In the genomic region with DNA sequence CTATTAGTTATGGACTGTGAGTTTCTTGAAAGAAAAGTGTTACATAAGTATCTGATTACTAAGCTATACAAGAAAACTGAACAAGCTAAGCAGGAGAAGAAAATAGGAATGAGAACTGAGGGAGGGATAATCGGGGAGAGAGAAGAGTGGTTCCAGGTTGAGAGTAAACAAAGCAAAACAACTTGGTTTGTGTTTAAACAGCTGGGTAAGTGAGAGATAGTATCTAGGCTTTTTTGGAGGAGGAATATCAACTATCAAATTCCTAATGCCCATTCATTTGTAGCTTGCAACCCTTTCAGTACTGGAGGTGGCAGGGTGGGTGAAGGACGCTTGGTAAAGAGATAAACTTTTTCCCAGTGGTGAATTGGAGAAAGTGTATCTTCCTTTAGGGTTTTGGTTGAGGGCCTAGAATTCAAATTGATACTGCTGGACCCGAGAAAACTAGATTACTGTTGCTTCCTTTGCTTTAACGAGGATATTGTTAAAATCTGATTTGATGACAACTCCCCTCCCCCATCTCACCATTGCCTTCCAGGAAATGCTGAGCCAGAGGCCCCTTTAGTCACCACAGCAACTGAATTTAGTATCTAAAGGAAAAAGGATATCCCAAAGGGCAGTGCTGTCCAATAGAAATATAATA, we compare ENCODE assay signal across 8 cellular contexts. TPM values are rescaled to one million over a fixed set of nuclear protein-coding genes. Genes with fewer than 3 reads are reported as not detected.
A peak's percentile ranks its signal among the peaks of the same experiment; 100 is the strongest.
DNase-seq lines count a peak whose midpoint lies in the region; ATAC-seq, FAIRE-seq and TF ChIP-seq lines count a peak whose summit lies in the region.

No MANE protein-coding gene starts in this region.

- 57% methylated on average over 4 of the region's 4 CpGs for WGBS in GM12878 (ENCODE audit: insufficient coverage, insufficient replicate concordance, low lambda C conversion rate, missing lambda C conversion rate)

- H3K4me2 ChIP-seq in GM12878 (ENCODE audit: control insufficient read depth, insufficient read depth) (no peak overlapping the region), osteoblast (ENCODE audit: insufficient read depth, low read length) (peak overlapping the region; percentile 52)

- intact Hi-C loops in GM12878 (cut with micrococcal nuclease; ENCODE audit: unreplicated experiment) = loop anchor here (10.0 kb wide), 1 partner anchor 147 kb away; a partner anchor contains a TSS

- DNase-seq in GDM1 (lab: John Stamatoyannopoulos, UW) (peak; percentile 10), MV-4-11 (lab: John Stamatoyannopoulos, UW) (peak; percentile 49), GM12878 (ENCODE audit: low read depth, low spot score) (no peak), osteoblast (ENCODE audit: insufficient read length, low spot score, missing footprints) (peak; percentile 79), left lobe of liver (ENCODE audit: low spot score) (no peak)

- no peak for TF ChIP-seq RAD21 in GM12878 (IDR thresholded peaks at IDR 0.05; ENCODE audit: insufficient read depth, low read depth, low read length)

- peaks cover 32% of the 10 kb centered on the region for H3K79me2 ChIP-seq in GM12878 (ENCODE audit: control insufficient read depth, insufficient read depth, low read length)
- peaks cover 30% of the 10 kb centered on the region for H3K79me2 ChIP-seq in osteoblast (ENCODE audit: insufficient read depth, low read length)

- H3K9me3 ChIP-seq in GM12878 (replicated peaks; ENCODE audit: control insufficient read depth, insufficient read depth, low read length) (no peaks in the 10 kb centered on the region), osteoblast (ENCODE audit: low read depth, low read length) (no peaks in the 10 kb centered on the region)

- no peak overlapping the region for H3K4me3 ChIP-seq in GM12878
- H3K4me3 ChIP-seq in osteoblast (ENCODE audit: insufficient read depth, low read length) = no peak overlapping the region

- no TSS peak for BruUV-seq in GM12878 (replicated peaks; lab: Mats Ljungman, UMichigan)

- TF ChIP-seq EP300 in GM12878 (IDR thresholded peaks at IDR 0.05; ENCODE audit: borderline replicate concordance in 1 of 2, control insufficient read depth in 1 of 2, low read depth in 2 of 2, low read length in 2 of 2) = no peak

- ATAC-seq in GM12878 (no peak), GM19455 (IDR thresholded peaks at IDR 0.05; ENCODE audit: unreplicated experiment) (no peak), HG02610 (IDR thresholded peaks at IDR 0.05; ENCODE audit: unreplicated experiment) (no peak), HG02642 (IDR thresholded peaks at IDR 0.05; ENCODE audit: poor library complexity, unreplicated experiment) (no peak), left lobe of liver (no peak)

- POLR2A ChIA-PET in GM12878 (lab: Charles Lee) = interaction anchor here (1.0 to 6.3 kb wide), 2 partner anchors 24 to 33 kb away, joined by 6 to 180 read pairs; no protein-coding TSS in a partner anchor

- SMC1A ChIA-PET in GM12878 (lab: Charles Lee; ENCODE audit: uncharacterized antibody, unreplicated experiment) = interaction anchor here (0.7 to 9.8 kb wide), 2 partner anchors 25 to 830 kb away, joined by 3 to 215 read pairs; no protein-coding TSS in a partner anchor

- H3K27me3 ChIP-seq in GM12878 (replicated peaks in 1 of 2; ENCODE audit: control insufficient read depth in 2 of 2, insufficient read depth in 2 of 2, low read length in 1 of 2) = no peaks in the 10 kb centered on the region
- H3K27me3 ChIP-seq in osteoblast (ENCODE audit: insufficient read depth, low read length) = no peaks in the 10 kb centered on the region

- H3K36me3 ChIP-seq in GM12878 (ENCODE audit: control insufficient read depth in 2 of 2, insufficient read depth in 2 of 2, low read length in 1 of 2) (no peaks in the 10 kb centered on the region), osteoblast (ENCODE audit: insufficient read depth, low read length) (peaks cover 9% of the 10 kb centered on the region)

- no peak overlapping the region for H3K9ac ChIP-seq in GM12878 (ENCODE audit: control insufficient read depth, insufficient read depth, low read length)

- RAD21 ChIA-PET in GM12878 (lab: Charles Lee; ENCODE audit: unreplicated experiment) = interaction anchor here (6.3 kb wide), 1 partner anchor 23 kb away, joined by 169 read pairs; no protein-coding TSS in a partner anchor

- H2AFZ ChIP-seq in GM12878 (ENCODE audit: control insufficient read depth, low read depth, low read length) (peak overlapping the region; percentile 20; the same call in 1 of the 2 replicates), osteoblast (ENCODE audit: low read length) (peak overlapping the region; percentile 72)

- H3K27ac ChIP-seq in GM12878 (ENCODE audit: control insufficient read depth, insufficient read depth) (no peak overlapping the region), osteoblast (ENCODE audit: low read depth, low read length) (peak overlapping the region; percentile 49)

- CTCF ChIA-PET in GM12878 (lab: Yijun Ruan, JAX) = interaction anchor here (1.0 to 8.1 kb wide), 3 partner anchors 23 to 98 kb away, joined by 3 to 191 read pairs (median 4); no protein-coding TSS in a partner anchor

- TF ChIP-seq CTCF in GM12878 (IDR thresholded peaks at IDR 0.05 in 2 of 3, conservative IDR thresholded peaks at IDR 0.05 in 1 of 3; ENCODE audit: control insufficient read depth in 2 of 3, extremely low read depth in 1 of 3, insufficient read depth in 1 of 3, low read depth in 3 of 3, low read length in 3 of 3) (no peak), osteoblast (IDR thresholded peaks at IDR 0.05; ENCODE audit: extremely low read depth, low read depth, low read length) (peak; percentile 41)

- no peak for TF ChIP-seq POLR2A in GM12878 (IDR thresholded peaks at IDR 0.05; ENCODE audit: low read depth, low read length)

- no peaks in the 10 kb centered on the region for H4K20me1 ChIP-seq in GM12878 (ENCODE audit: control insufficient read depth, insufficient read depth)
- H4K20me1 ChIP-seq in osteoblast (ENCODE audit: insufficient read depth, low read length) = peaks cover 19% of the 10 kb centered on the region

- FAIRE-seq in GM12878 (lab: Jason Lieb, UNC) = no peak

- in situ Hi-C loops in GM12878 (cut with MboI) = no loop called here

- H3K4me1 ChIP-seq in GM12878 (ENCODE audit: control insufficient read depth, insufficient read depth, low read length) (no peaks in the 10 kb centered on the region), osteoblast (ENCODE audit: insufficient read depth, low read length) (peaks cover 18% of the 10 kb centered on the region)

TF ChIP-seq in GM12878, 131 proteins besides CTCF, POLR2A, EP300 and RAD21:
- no peak for TF ChIP-seq BACH1 (IDR thresholded peaks at IDR 0.05; ENCODE audit: borderline replicate concordance)
- no peak for TF ChIP-seq KDM1A (IDR thresholded peaks at IDR 0.05; ENCODE audit: borderline replicate concordance)
- no peak for TF ChIP-seq POLR2AphosphoS5 (IDR thresholded peaks at IDR 0.05; ENCODE audit: low read length)
- TF ChIP-seq MEF2A (IDR thresholded peaks at IDR 0.05; ENCODE audit: insufficient read depth, low read depth, low read length) = no peak
- TF ChIP-seq BCL11A (IDR thresholded peaks at IDR 0.05; ENCODE audit: low read depth, low read length) = no peak
- TF ChIP-seq SIN3A (IDR thresholded peaks at IDR 0.05; ENCODE audit: low read depth, low read length) = no peak
- TF ChIP-seq STAT1 (conservative IDR thresholded peaks at IDR 0.05) = no peak
- no peak for TF ChIP-seq MXI1 (IDR thresholded peaks at IDR 0.05; ENCODE audit: low read depth, low read length)
- TF ChIP-seq, protein P1, sequence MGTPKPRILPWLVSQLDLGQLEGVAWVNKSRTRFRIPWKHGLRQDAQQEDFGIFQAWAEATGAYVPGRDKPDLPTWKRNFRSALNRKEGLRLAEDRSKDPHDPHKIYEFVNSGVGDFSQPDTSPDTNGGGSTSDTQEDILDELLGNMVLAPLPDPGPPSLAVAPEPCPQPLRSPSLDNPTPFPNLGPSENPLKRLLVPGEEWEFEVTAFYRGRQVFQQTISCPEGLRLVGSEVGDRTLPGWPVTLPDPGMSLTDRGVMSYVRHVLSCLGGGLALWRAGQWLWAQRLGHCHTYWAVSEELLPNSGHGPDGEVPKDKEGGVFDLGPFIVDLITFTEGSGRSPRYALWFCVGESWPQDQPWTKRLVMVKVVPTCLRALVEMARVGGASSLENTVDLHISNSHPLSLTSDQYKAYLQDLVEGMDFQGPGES (IDR thresholded peaks at IDR 0.05) = no peak
- TF ChIP-seq, protein P2, sequence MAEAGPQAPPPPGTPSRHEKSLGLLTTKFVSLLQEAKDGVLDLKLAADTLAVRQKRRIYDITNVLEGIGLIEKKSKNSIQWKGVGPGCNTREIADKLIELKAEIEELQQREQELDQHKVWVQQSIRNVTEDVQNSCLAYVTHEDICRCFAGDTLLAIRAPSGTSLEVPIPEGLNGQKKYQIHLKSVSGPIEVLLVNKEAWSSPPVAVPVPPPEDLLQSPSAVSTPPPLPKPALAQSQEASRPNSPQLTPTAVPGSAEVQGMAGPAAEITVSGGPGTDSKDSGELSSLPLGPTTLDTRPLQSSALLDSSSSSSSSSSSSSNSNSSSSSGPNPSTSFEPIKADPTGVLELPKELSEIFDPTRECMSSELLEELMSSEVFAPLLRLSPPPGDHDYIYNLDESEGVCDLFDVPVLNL (IDR thresholded peaks at IDR 0.05; ENCODE audit: low read depth, low read length) = no peak

RNA-seq across cellular contexts. Expression of a gene that starts 2.0 kb away (rescaled TPM):
- total RNA-seq in GM12878 (2013; cell fraction: nucleolus; rRNA removed) = 271 and 273 TPM in 2 replicates
- total RNA-seq in GM12878 (2014; rRNA removed) (7.6 and 11.8 TPM in 2 replicates), GM12878 (2014; rRNA removed; fragmentation: Illumina TruSeq; extraction: Trizol) (14.1 and 15.1 TPM in 2 replicates), GM12878 (2021) (19.7 and 22.4 TPM in 2 replicates), osteoblast (117 and 143 TPM in 2 replicates), left lobe of liver (9.4 TPM)
- polyA plus RNA-seq in GM12878 (2011; ENCODE audit: low read depth) = 52.1 TPM
- polyA plus RNA-seq in GM12878 (2011; rRNA removed) (66.3 and 82.2 TPM in 2 replicates), GM12878 (2014; fragmentation: Illumina TruSeq; extraction: Trizol) (13.8 and 14.6 TPM in 2 replicates), GM12878 (2014; fragmentation: Nextera tagmentation; extraction: Ambion mirVana) (1 to 10 TPM; 6.6 to 8.5 TPM), GM12878 (2014; rRNA removed) (10.3 and 14.6 TPM in 2 replicates), GM12878 (2016; fragmentation: Nextera tagmentation; extraction: Ambion mirVana) (1 to 10 TPM; 6.5 to 6.6 TPM)
- polyA plus RNA-seq in GM12878 (2011; cell fraction: cytosol; rRNA removed) = 36.7 and 58.9 TPM in 2 replicates
- 31.2 and 46.3 TPM in 2 replicates for polyA plus RNA-seq in GM12878 (2011; cell fraction: nucleus; rRNA removed)
- 22.8 and 53.5 TPM in 2 replicates for polyA plus RNA-seq in GM12878 (2012)
- polyA minus RNA-seq in GM12878 (2011; rRNA and poly(A)+ RNA removed) = 72.1 and 89.3 TPM in 2 replicates
- polyA minus RNA-seq in GM12878 (2011; cell fraction: cytosol; rRNA and poly(A)+ RNA removed) = 22.3 and 26.5 TPM in 2 replicates
- 52.6 and 52.7 TPM in 2 replicates for polyA minus RNA-seq in GM12878 (2011; cell fraction: nucleus; rRNA and poly(A)+ RNA removed)

Comparison
In these comparisons a context has a peak if more than half of its experiments do, and no peak if none do; other contexts are left out.
1. DNase-seq: peak in GDM1 (single experiment), MV-4-11 (single experiment) and osteoblast (single experiment); none in GM12878 (single experiment) and left lobe of liver (single experiment).